15 cellular contexts compared by ENCODE assay signal in the genomic region with DNA sequence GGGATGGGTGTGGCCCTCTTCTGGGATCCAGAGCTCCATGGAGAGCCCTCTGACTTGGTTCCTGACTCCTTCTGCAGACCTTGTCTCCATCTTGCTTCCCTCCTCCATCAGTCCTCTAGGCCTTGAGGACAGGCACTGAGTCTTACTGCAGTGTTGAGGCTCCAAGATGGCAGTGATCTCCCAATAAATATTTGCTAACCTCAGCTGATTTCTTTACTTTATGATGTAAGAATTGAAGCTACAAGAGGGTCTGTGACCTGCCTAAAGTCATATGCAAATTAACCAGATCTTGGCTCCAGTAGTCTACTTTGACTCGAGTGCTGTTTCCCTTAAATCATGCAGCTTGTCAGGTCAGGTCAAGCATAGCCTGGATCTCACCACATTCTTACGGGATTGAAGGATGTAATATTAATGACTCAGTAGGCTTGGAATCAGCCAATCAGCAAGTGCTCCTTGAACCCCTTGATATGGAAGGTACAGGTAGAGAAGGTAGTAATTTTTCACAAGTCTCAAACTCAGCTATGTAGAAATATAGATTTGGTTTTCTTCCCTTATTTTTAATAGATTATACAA.
"Had no signal": no experiment of that assay in that cellular context is flagged by ENCODE, and none has a peak within 500 bp of the region (broad histone marks: within the 10 kb centered on the region; RNA-seq: fewer than 3 reads in every experiment).

No MANE protein-coding gene starts in this region.

- ATAC-seq: activated CD4-positive, alpha-beta T cell treated with anti-CD3 and anti-CD28 coated beads for 36 hours; activated CD8-positive, alpha-beta T cell treated with anti-CD3 and anti-CD28 coated beads for 36 hours; activated T-helper 17 cell treated with anti-CD3 and anti-CD28 coated beads, Interleukin-2, amount 50 U/mL, for 72 hours had no signal

- DNase-seq: activated CD4-positive, alpha-beta T cell treated with anti-CD3 and anti-CD28 coated beads for 36 hours; activated CD8-positive, alpha-beta T cell treated with anti-CD3 and anti-CD28 coated beads for 36 hours; activated naive CD4-positive, alpha-beta T cell treated with anti-CD3 and anti-CD28 coated beads, Interleukin-2, amount 10 ng/mL, durations not matched to agents 7 days and 5 days; adrenal gland; effector CD4-positive, alpha-beta T cell; glutamatergic neuron; immature natural killer cell; occipital lobe; stimulated activated CD4-positive, alpha-beta T cell treated with anti-CD3 and anti-CD28 coated beads, Interleukin-2, amount 100 ng/mL, for 48 hours; stimulated activated naive CD4-positive, alpha-beta T cell treated with Interleukin-2 at 50 U/mL for 16 hours; T-helper 1 cell; WERI-Rb-1 had no signal

- H3K4me3 ChIP-seq: adrenal gland, suprapubic skin, upper lobe of left lung had no signal

- H3K36me3 ChIP-seq: adrenal gland, suprapubic skin, upper lobe of left lung, WERI-Rb-1 had no signal

- H3K27ac ChIP-seq: adrenal gland, suprapubic skin, upper lobe of left lung, WERI-Rb-1 had no signal

- H3K9me3 ChIP-seq: adrenal gland, suprapubic skin, upper lobe of left lung had no signal

- H3K27me3 ChIP-seq: adrenal gland, suprapubic skin, upper lobe of left lung had no signal

- H3K4me1 ChIP-seq: adrenal gland, suprapubic skin, upper lobe of left lung had no signal
